In genomic region chr2:23356711-23357110, GRCh38 we compare ENCODE assay signal across 22 cellular contexts.
"Had no signal": no experiment of that assay in that cellular context is flagged by ENCODE, and none has a peak within 500 bp of the region (broad histone marks: within the 10 kb centered on the region; RNA-seq: fewer than 3 reads in every experiment).

No MANE protein-coding gene starts in this region.

- H3K9me3 ChIP-seq: colonic mucosa, esophagus squamous epithelium, gastrocnemius medialis, heart right ventricle, left lung, lower lobe of right lung, mucosa of descending colon had no signal

- H3K4me1 ChIP-seq: colonic mucosa had no signal

- ATAC-seq: effector memory CD8-positive, alpha-beta T cell; esophagus mucosa; gastrocnemius medialis; heart right ventricle; left cardiac atrium; left lung; left ventricle myocardium superior; lower lobe of right lung; mucosa of descending colon had no signal

- H3K36me3 ChIP-seq: colonic mucosa, esophagus squamous epithelium, gastrocnemius medialis, heart right ventricle, left lung, lower lobe of right lung had no signal

- H3K4me3 ChIP-seq: colonic mucosa, esophagus squamous epithelium, gastrocnemius medialis, heart right ventricle, left lung, lower lobe of right lung, mucosa of descending colon had no signal

- H3K27ac ChIP-seq: colonic mucosa, epithelial cell of prostate, esophagus squamous epithelium, gastrocnemius medialis, heart right ventricle, left lung, lower lobe of right lung had no signal

- H3K27me3 ChIP-seq: colonic mucosa, gastrocnemius medialis had no signal

- DNase-seq: colonic mucosa; cortex of kidney; effector CD8-positive, alpha-beta T cell; effector memory CD8-positive, alpha-beta T cell; endodermal cell; erythroblast; esophagus squamous epithelium; foreskin fibroblast; foreskin melanocyte; gastrocnemius medialis; glutamatergic neuron; head of caudate nucleus; heart right ventricle; hippocampal formation; left cardiac atrium; left lung; left ventricle myocardium superior; lower lobe of right lung; mesendoderm; mucosa of descending colon had no signal
